ENCODE assay signal across 8 cellular contexts in genomic region chr5:88690619-88691560, GRCh38.
A peak's percentile ranks its signal among the peaks of the same experiment; 100 is the strongest.
DNase-seq lines count a peak whose midpoint lies in the region; ATAC-seq lines count a peak whose summit lies in the region.

No MANE protein-coding gene starts in this region.

- H3K4me3 Mint-ChIP-seq in activated CD4-positive, alpha-beta memory T cell treated with anti-CD3 and anti-CD28 coated beads, Interleukin-2, amount 10 ng/mL, durations not matched to agents 7 days and 5 days: peak overlapping the region; percentile 34

- peaks cover 95% of the 10 kb centered on the region for H3K27me3 Mint-ChIP-seq in activated CD4-positive, alpha-beta memory T cell treated with anti-CD3 and anti-CD28 coated beads, Interleukin-2, amount 10 ng/mL, durations not matched to agents 7 days and 5 days

- H3K4me1 Mint-ChIP-seq in activated CD4-positive, alpha-beta memory T cell treated with anti-CD3 and anti-CD28 coated beads, Interleukin-2, amount 10 ng/mL, durations not matched to agents 7 days and 5 days: peaks cover 6% of the 10 kb centered on the region

- no peak overlapping the region for H2AFZ ChIP-seq in mesenchymal stem cell (ENCODE audit: low read depth, low read length)

- no peak overlapping the region for H2AK5ac ChIP-seq in mesenchymal stem cell (ENCODE audit: low read length, severe bottlenecking)

- no peak overlapping the region for H4K91ac ChIP-seq in mesenchymal stem cell (ENCODE audit: low read length)

- no peaks in the 10 kb centered on the region for H3K9me3 Mint-ChIP-seq in activated CD4-positive, alpha-beta memory T cell treated with anti-CD3 and anti-CD28 coated beads, Interleukin-2, amount 10 ng/mL, durations not matched to agents 7 days and 5 days

- H3K9ac ChIP-seq in mesenchymal stem cell (ENCODE audit: low read length): peak overlapping the region; percentile 64

- H3K36me3 ChIP-seq in mesenchymal stem cell (ENCODE audit: control insufficient read depth in 1 of 2, insufficient read depth in 2 of 2, low read depth in 1 of 2, low read length in 2 of 2): no peaks in the 10 kb centered on the region

- H3K14ac ChIP-seq in mesenchymal stem cell (ENCODE audit: low read length in 2 of 2): no peak overlapping the region

- H2BK15ac ChIP-seq in mesenchymal stem cell (ENCODE audit: low read depth, poor library complexity, severe bottlenecking): no peak overlapping the region

- H3K27me3 ChIP-seq in mesenchymal stem cell (ENCODE audit: control insufficient read depth in 1 of 2, insufficient read depth in 1 of 2, low read length in 2 of 2): peaks cover 98 to 99% of the 10 kb centered on the region in 2 experiments

- H3K79me1 ChIP-seq in mesenchymal stem cell (replicated peaks; ENCODE audit: low read length, poor library complexity, severe bottlenecking): no peaks in the 10 kb centered on the region

- peak overlapping the region; percentile 77 for H3K4me2 ChIP-seq in mesenchymal stem cell (ENCODE audit: low read length, poor library complexity, severe bottlenecking)

- peak; percentile 78 for ATAC-seq in GM18870 (IDR thresholded peaks at IDR 0.05; ENCODE audit: unreplicated experiment)
- ATAC-seq in HG03103 (IDR thresholded peaks at IDR 0.05; ENCODE audit: low read depth, unreplicated experiment): peak; percentile 69

- H2BK5ac ChIP-seq in mesenchymal stem cell (ENCODE audit: low read depth, low read length, poor library complexity, severe bottlenecking): no peak overlapping the region

- CTCF ChIA-PET in activated CD4-positive, alpha-beta memory T cell treated with anti-CD3 and anti-CD28 coated beads, Interleukin-2, amount 10 ng/mL, durations not matched to agents 7 days and 5 days (lab: Charles Lee): interaction anchor here (0.6 to 4.1 kb wide), 18 partner anchors 10 to 911 kb away, joined by 3 to 38 read pairs (median 5); no protein-coding TSS in a partner anchor

- H3K23ac ChIP-seq in mesenchymal stem cell (ENCODE audit: low read length in 2 of 2): peak overlapping the region in 1 of 2 experiments; percentile 75

- H3K4ac ChIP-seq in mesenchymal stem cell (ENCODE audit: low read depth in 1 of 2, low read length in 2 of 2): no peak overlapping the region

- peaks cover 32% of the 10 kb centered on the region for H3K4me1 ChIP-seq in mesenchymal stem cell (ENCODE audit: control insufficient read depth, insufficient read depth, low read depth, low read length)

- DNase-seq in Ammon's horn (ENCODE audit: low spot score) (peak; percentile 96), NCI-H460 (ENCODE audit: extremely low read depth, low read depth) (peak; percentile 53), mesenchymal stem cell (peak; percentile 72)
- peak; percentile 67 for DNase-seq in activated CD4-positive, alpha-beta memory T cell treated with anti-CD3 and anti-CD28 coated beads, Interleukin-2, amount 10 ng/mL, durations not matched to agents 7 days and 5 days
- DNase-seq in effector CD4-positive, alpha-beta T cell: peak; percentile 41
- DNase-seq in stimulated activated CD8-positive, alpha-beta memory T cell treated with anti-CD3 and anti-CD28 coated beads, Interleukin-15, amount 100 ng/mL, for 48 hours (ENCODE audit: low read depth in 2 of 2): peak; percentile 37 to 50

- no peak overlapping the region for H4K8ac ChIP-seq in mesenchymal stem cell (ENCODE audit: low read length)

- H2BK12ac ChIP-seq in mesenchymal stem cell (ENCODE audit: low read length in 2 of 2): no peak overlapping the region

- peak overlapping the region; percentile 33 to 77 for H3K4me3 ChIP-seq in mesenchymal stem cell (ENCODE audit: insufficient read depth in 1 of 2, low read depth in 1 of 2, low read length in 2 of 2)

- POLR2A ChIA-PET in activated CD4-positive, alpha-beta memory T cell treated with anti-CD3 and anti-CD28 coated beads, Interleukin-2, amount 10 ng/mL, durations not matched to agents 7 days and 5 days (lab: Charles Lee): interaction anchor here (1.1 to 2.1 kb wide), 4 partner anchors 10 to 546 kb away, joined by 3 to 6 read pairs (median 4); no protein-coding TSS in a partner anchor

- H3K36me3 Mint-ChIP-seq in activated CD4-positive, alpha-beta memory T cell treated with anti-CD3 and anti-CD28 coated beads, Interleukin-2, amount 10 ng/mL, durations not matched to agents 7 days and 5 days (ENCODE audit: low read depth): peaks cover 6% of the 10 kb centered on the region

- H3K27ac ChIP-seq in mesenchymal stem cell (ENCODE audit: low read length, poor library complexity, severe bottlenecking): no peak overlapping the region

- WGBS in mesenchymal stem cell: 3% methylated on average over 40 of the region's 48 CpGs

- H2BK120ac ChIP-seq in mesenchymal stem cell (ENCODE audit: low read depth, low read length): no peak overlapping the region

- H3K18ac ChIP-seq in mesenchymal stem cell (ENCODE audit: low read depth in 1 of 2, low read length in 2 of 2): no peak overlapping the region

- H3K9me3 ChIP-seq in mesenchymal stem cell (ENCODE audit: control insufficient read depth, low read length): no peaks in the 10 kb centered on the region

- H3K27ac Mint-ChIP-seq in activated CD4-positive, alpha-beta memory T cell treated with anti-CD3 and anti-CD28 coated beads, Interleukin-2, amount 10 ng/mL, durations not matched to agents 7 days and 5 days: peak overlapping the region; percentile 71

Comparison
In these comparisons a context has a peak if more than half of its experiments do, and no peak if none do; other contexts are left out.
1. DNase-seq: peak in every context shown above with its lines; median percentile 96 in Ammon's horn; 72 in mesenchymal stem cell; 67 in activated CD4-positive, alpha-beta memory T cell treated with anti-CD3 and anti-CD28 coated beads, Interleukin-2, amount 10 ng/mL, durations not matched to agents 7 days and 5 days; 53 in NCI-H460; 44 in stimulated activated CD8-positive, alpha-beta memory T cell treated with anti-CD3 and anti-CD28 coated beads, Interleukin-15, amount 100 ng/mL, for 48 hours; 41 in effector CD4-positive, alpha-beta T cell.